1 cellular context compared by ENCODE assay signal in genomic region chr5:31626156-31626555, GRCh38.
TF ChIP-seq lines count a peak whose summit lies in the region.

No MANE protein-coding gene starts in this region.

TF ChIP-seq in HepG2, 621 proteins besides CTCF, POLR2A, EP300 and RAD21:
- no peak for TF ChIP-seq PCBP2 (optimal IDR thresholded peaks at IDR 0.05; ENCODE audit: low read depth, low read length, poor library complexity, severe bottlenecking)
- no peak for TF ChIP-seq HINFP (CRISPR knock-in tag; IDR thresholded peaks at IDR 0.05; ENCODE audit: low read depth)
- TF ChIP-seq TRIM22 (IDR thresholded peaks at IDR 0.05), result no peak
- no peak for TF ChIP-seq STAG1 (CRISPR knock-in tag; IDR thresholded peaks at IDR 0.05)
- no peak for TF ChIP-seq ZFP36L1 (CRISPR knock-in tag; IDR thresholded peaks at IDR 0.05)
- no peak for TF ChIP-seq BRCA1 (CRISPR knock-in tag; IDR thresholded peaks at IDR 0.05)
- TF ChIP-seq IRF2 (CRISPR knock-in tag; IDR thresholded peaks at IDR 0.05), result no peak
- TF ChIP-seq ZNF253 (CRISPR knock-in tag; IDR thresholded peaks at IDR 0.05; ENCODE audit: borderline replicate concordance), result no peak
- TF ChIP-seq FLYWCH1 (CRISPR knock-in tag; IDR thresholded peaks at IDR 0.05), result no peak
- no peak for TF ChIP-seq RFX1 (IDR thresholded peaks at IDR 0.05)
- TF ChIP-seq JDP2 (CRISPR knock-in tag; IDR thresholded peaks at IDR 0.05; ENCODE audit: borderline replicate concordance), result no peak
- TF ChIP-seq ZHX1 (CRISPR knock-in tag; IDR thresholded peaks at IDR 0.05; ENCODE audit: low read depth), result no peak
- no peak for TF ChIP-seq TAF1 (CRISPR knock-in tag; IDR thresholded peaks at IDR 0.05)
- no peak for TF ChIP-seq NR1H2 (CRISPR knock-in tag; IDR thresholded peaks at IDR 0.05; ENCODE audit: borderline replicate concordance, low read depth)
- TF ChIP-seq HMGA1 (CRISPR knock-in tag; conservative IDR thresholded peaks at IDR 0.05), result no peak
- TF ChIP-seq BHLHE40 (IDR thresholded peaks at IDR 0.05; ENCODE audit: low read length), result no peak
- TF ChIP-seq ZNF574 (CRISPR knock-in tag; IDR thresholded peaks at IDR 0.05), result no peak
- TF ChIP-seq TBP (CRISPR knock-in tag; IDR thresholded peaks at IDR 0.05), result no peak
- no peak for TF ChIP-seq ZFP62 (CRISPR knock-in tag; IDR thresholded peaks at IDR 0.05)
- no peak for TF ChIP-seq NBN (conservative IDR thresholded peaks at IDR 0.05)
